ENCODE assay signal across 8 cellular contexts in the genomic region with DNA sequence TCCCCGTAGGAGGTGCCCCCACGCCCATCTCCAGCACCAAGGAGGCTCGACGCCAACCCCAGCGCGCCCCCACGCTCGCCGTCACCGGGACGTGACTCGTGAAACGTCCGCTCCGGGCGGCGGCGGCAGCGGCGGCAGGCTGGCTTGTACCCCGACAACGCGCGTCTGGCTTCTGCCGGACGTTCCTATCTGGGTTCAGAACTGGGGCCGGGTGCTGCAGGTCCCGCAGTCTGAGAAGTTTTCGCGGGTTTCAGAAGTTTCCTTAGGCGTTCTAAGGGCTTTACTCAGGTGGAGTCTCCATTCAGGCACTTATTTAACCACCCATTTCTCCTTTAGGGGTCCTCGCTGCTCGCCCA. TPM values are rescaled to one million over a fixed set of nuclear protein-coding genes. Genes with fewer than 3 reads are reported as not detected.
DNase-seq lines count a peak whose midpoint lies in the region; ATAC-seq and TF ChIP-seq lines count a peak whose summit lies in the region.

No MANE protein-coding gene starts in this region.

- peaks cover 16% of the 10 kb centered on the region; the same call in 1 of the 2 replicates for H3F3A ChIP-seq in PC-9 (ENCODE audit: insufficient read depth, low read depth)

- under 1% methylated on average over 33 of the region's 33 CpGs for WGBS in thymus

- peak overlapping the region; percentile 89 for H3K4me3 ChIP-seq in PC-9
- H3K4me3 ChIP-seq in osteoblast (ENCODE audit: insufficient read depth, low read length): peak overlapping the region; percentile 91
- peak overlapping the region; percentile 78 for H3K4me3 ChIP-seq in thymus (ENCODE audit: low read length)

- CTCF ChIA-PET in PC-9 (lab: Charles Lee): interaction anchor here (1.8 kb wide), 1 partner anchor 27 kb away, joined by 5 read pairs; no protein-coding TSS in a partner anchor

- H4K20me1 ChIP-seq in PC-9 (ENCODE audit: insufficient read depth) (peaks cover 33% of the 10 kb centered on the region), osteoblast (ENCODE audit: insufficient read depth, low read length) (peaks cover 37% of the 10 kb centered on the region)

- peaks cover 17% of the 10 kb centered on the region; the same call in 1 of the 2 replicates for H3K36me3 ChIP-seq in PC-9 (ENCODE audit: low read depth)
- H3K36me3 ChIP-seq in osteoblast (ENCODE audit: insufficient read depth, low read length): no peaks in the 10 kb centered on the region
- H3K36me3 ChIP-seq in thymus (ENCODE audit: control insufficient read depth, insufficient read depth): peaks cover 12% of the 10 kb centered on the region

- H3K9me2 ChIP-seq in PC-9 (ENCODE audit: insufficient read depth): no peaks in the 10 kb centered on the region

- H3K27ac ChIP-seq in PC-9: peak overlapping the region; percentile 84
- H3K27ac ChIP-seq in osteoblast (ENCODE audit: low read depth, low read length): peak overlapping the region; percentile 87
- peak overlapping the region; percentile 96 for H3K27ac ChIP-seq in thymus (ENCODE audit: low read depth)

- POLR2A ChIA-PET in PC-9 (lab: Charles Lee; ENCODE audit: unreplicated experiment): interaction anchor here (0.7 to 0.9 kb wide), 3 partner anchors 25 to 675 kb away, joined by 4 to 23 read pairs (median 4); no protein-coding TSS in a partner anchor

- intact Hi-C loops in PC-9 (cut with micrococcal nuclease; ENCODE audit: unreplicated experiment): loop anchor here (2.0 to 5.0 kb wide), 4 partner anchors 24 to 901 kb away; a partner anchor contains a TSS

- ATAC-seq in GM18867 (IDR thresholded peaks at IDR 0.05; ENCODE audit: unreplicated experiment) (peak; percentile 48), HG03066 (IDR thresholded peaks at IDR 0.05; ENCODE audit: low read depth, unreplicated experiment) (peak; percentile 41)

- H3K27me3 ChIP-seq in PC-9 (ENCODE audit: insufficient read depth, low read depth) (no peaks in the 10 kb centered on the region), osteoblast (ENCODE audit: insufficient read depth, low read length) (no peaks in the 10 kb centered on the region), thymus (ENCODE audit: control insufficient read depth, insufficient read depth) (no peaks in the 10 kb centered on the region)

- H3K79me2 ChIP-seq in PC-9 (ENCODE audit: low read depth) (peaks cover 42% of the 10 kb centered on the region), osteoblast (ENCODE audit: insufficient read depth, low read length) (peaks cover 43% of the 10 kb centered on the region)

- TF ChIP-seq CTCF in PC-9 (conservative IDR thresholded peaks at IDR 0.05): no peak
- TF ChIP-seq CTCF in osteoblast (IDR thresholded peaks at IDR 0.05; ENCODE audit: extremely low read depth, low read depth, low read length): no peak

- peak; percentile 82 for DNase-seq in AG08396 (ENCODE audit: low spot score)
- peak; percentile 69 to 88 for DNase-seq in PC-9
- DNase-seq in activated T-helper 1 cell treated with Interleukin-2 at 50 U/mL for 16 hours (ENCODE audit: low read depth): peak; percentile 73
- peak; percentile 59 for DNase-seq in fibroblast of the conjunctiva (ENCODE audit: low read depth)
- peak; percentile 92 for DNase-seq in osteoblast (ENCODE audit: insufficient read length, low spot score, missing footprints)

- H3K9me3 ChIP-seq in PC-9 (ENCODE audit: insufficient read depth, low read depth): no peaks in the 10 kb centered on the region
- no peaks in the 10 kb centered on the region for H3K9me3 ChIP-seq in osteoblast (ENCODE audit: low read depth, low read length)
- peaks cover 2% of the 10 kb centered on the region for H3K9me3 ChIP-seq in thymus (ENCODE audit: control insufficient read depth)

- H3K4me2 ChIP-seq in PC-9 (peak overlapping the region; percentile 100), osteoblast (ENCODE audit: insufficient read depth, low read length) (peak overlapping the region; percentile 99)

- no TSS peak for BruUV-seq in PC-9 (replicated peaks; lab: Mats Ljungman, UMichigan)

- peaks cover 40% of the 10 kb centered on the region for H3K4me1 ChIP-seq in PC-9 (replicated peaks; ENCODE audit: insufficient read depth)
- peaks cover 52% of the 10 kb centered on the region for H3K4me1 ChIP-seq in osteoblast (ENCODE audit: insufficient read depth, low read length)
- peaks cover 34% of the 10 kb centered on the region for H3K4me1 ChIP-seq in thymus (ENCODE audit: control insufficient read depth, insufficient read depth, low read length)

- peak overlapping the region; percentile 89 for H2AFZ ChIP-seq in PC-9
- peak overlapping the region; percentile 35 for H2AFZ ChIP-seq in osteoblast (ENCODE audit: low read length)

RNA-seq across cellular contexts. Expression of a gene that starts 0.7 kb away (rescaled TPM):
- total RNA-seq in PC-9 (2021) (101 and 117 TPM in 2 replicates), osteoblast (103 and 125 TPM in 2 replicates)
- 48.5 TPM for polyA plus RNA-seq in thymus

RNA-seq across cellular contexts. Expression of a gene that starts 42.5 kb away (rescaled TPM):
- total RNA-seq in PC-9 (2021) (44.9 and 57.6 TPM in 2 replicates), osteoblast (41.0 and 50.3 TPM in 2 replicates)
- polyA plus RNA-seq in thymus: 8.3 TPM

Comparison
In these comparisons a context has a peak if more than half of its experiments do, and no peak if none do; other contexts are left out.
1. Peak in every context shown above with its lines: DNase-seq, ATAC-seq, H3K4me3 ChIP-seq and H3K27ac ChIP-seq.